Comparison of ENCODE assay signal across 1 cellular context in the genomic region with DNA sequence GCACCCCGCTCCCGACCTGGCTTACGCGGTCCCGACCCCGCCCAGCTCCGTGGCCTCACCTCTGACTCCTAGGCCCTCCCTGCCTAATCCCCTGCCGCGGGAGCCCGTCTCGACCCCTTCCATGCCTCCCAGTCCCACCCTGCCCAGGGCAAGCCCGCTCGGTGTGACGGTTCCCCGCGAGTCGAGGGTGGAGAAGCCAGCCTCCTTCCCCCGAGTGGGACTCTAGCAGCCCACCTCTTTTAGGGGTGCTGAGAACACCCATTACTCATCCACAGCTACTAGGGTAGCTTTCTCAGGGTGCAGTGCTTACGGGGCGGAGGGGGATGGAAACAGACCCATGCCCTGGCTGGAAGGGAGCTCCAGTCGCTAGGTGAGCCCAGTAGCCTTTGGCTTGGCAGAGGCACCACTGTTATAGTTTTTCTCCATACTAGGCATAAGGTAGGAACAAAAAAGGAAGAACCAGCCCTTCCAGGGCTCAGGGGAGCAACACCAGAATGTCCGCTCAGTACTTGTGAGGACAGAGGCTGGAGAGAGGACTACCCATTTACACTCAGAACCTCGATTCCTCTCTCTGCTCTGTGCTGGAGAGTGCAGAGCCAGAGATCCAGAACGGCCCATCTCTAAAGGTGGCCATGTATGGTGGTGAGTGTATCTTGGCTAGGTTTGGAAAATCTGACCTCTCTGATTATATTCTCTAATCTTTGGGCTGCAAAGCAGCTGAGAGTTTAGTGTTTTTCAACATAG.
TF ChIP-seq lines count a peak whose summit lies in the region.

No MANE protein-coding gene starts in this region.

TF ChIP-seq in K562, 482 proteins besides CTCF, POLR2A, EP300 and RAD21 (continued from another document and continues in another):
- TF ChIP-seq, protein P1, sequence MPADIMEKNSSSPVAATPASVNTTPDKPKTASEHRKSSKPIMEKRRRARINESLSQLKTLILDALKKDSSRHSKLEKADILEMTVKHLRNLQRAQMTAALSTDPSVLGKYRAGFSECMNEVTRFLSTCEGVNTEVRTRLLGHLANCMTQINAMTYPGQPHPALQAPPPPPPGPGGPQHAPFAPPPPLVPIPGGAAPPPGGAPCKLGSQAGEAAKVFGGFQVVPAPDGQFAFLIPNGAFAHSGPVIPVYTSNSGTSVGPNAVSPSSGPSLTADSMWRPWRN (IDR thresholded peaks at IDR 0.05; ENCODE audit: low read depth) = no peak
- TF ChIP-seq, protein P2, sequence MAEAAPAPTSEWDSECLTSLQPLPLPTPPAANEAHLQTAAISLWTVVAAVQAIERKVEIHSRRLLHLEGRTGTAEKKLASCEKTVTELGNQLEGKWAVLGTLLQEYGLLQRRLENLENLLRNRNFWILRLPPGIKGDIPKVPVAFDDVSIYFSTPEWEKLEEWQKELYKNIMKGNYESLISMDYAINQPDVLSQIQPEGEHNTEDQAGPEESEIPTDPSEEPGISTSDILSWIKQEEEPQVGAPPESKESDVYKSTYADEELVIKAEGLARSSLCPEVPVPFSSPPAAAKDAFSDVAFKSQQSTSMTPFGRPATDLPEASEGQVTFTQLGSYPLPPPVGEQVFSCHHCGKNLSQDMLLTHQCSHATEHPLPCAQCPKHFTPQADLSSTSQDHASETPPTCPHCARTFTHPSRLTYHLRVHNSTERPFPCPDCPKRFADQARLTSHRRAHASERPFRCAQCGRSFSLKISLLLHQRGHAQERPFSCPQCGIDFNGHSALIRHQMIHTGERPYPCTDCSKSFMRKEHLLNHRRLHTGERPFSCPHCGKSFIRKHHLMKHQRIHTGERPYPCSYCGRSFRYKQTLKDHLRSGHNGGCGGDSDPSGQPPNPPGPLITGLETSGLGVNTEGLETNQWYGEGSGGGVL (CRISPR knock-in tag; IDR thresholded peaks at IDR 0.05) = no peak
- TF ChIP-seq SAP30 (IDR thresholded peaks at IDR 0.05; ENCODE audit: borderline replicate concordance, insufficient read depth, low read depth, low read length, poor library complexity, severe bottlenecking) (peak; percentile 27), CBFB (CRISPR knock-in tag; IDR thresholded peaks at IDR 0.05) (no peak), ZNF408 (CRISPR knock-in tag; IDR thresholded peaks at IDR 0.05; ENCODE audit: low read depth) (no peak), ZNF431 (CRISPR knock-in tag; IDR thresholded peaks at IDR 0.05) (no peak), PYGO2 (tag; IDR thresholded peaks at IDR 0.05) (no peak), SMAD4 (CRISPR knock-in tag; conservative IDR thresholded peaks at IDR 0.05) (0 out of 2 replicates have a peak, but pooled peaks have one; percentile 28), NR2F6 (CRISPR knock-in tag; IDR thresholded peaks at IDR 0.05) (no peak), HNRNPLL (IDR thresholded peaks at IDR 0.05; ENCODE audit: low read depth, low read length, poor library complexity, severe bottlenecking) (no peak), ZSCAN29 (IDR thresholded peaks at IDR 0.05) (no peak), POLR2AphosphoS5 (IDR thresholded peaks at IDR 0.05; ENCODE audit: control insufficient read depth, insufficient read depth, low read depth, low read length) (no peak), BACH1 (tag; IDR thresholded peaks at IDR 0.05) (no peak), RCOR1 (IDR thresholded peaks at IDR 0.05; ENCODE audit: borderline replicate concordance in 1 of 2, low read depth in 2 of 2, low read length in 2 of 2) (no peak), HDAC1 (IDR thresholded peaks at IDR 0.05) (peak in 1 of 2 experiments; percentile 45; a peak in 2 of 4 replicates), SRF (CRISPR knock-in tag; IDR thresholded peaks at IDR 0.05) (no peak), SLC30A9 (CRISPR knock-in tag; IDR thresholded peaks at IDR 0.05) (no peak), NFIC (IDR thresholded peaks at IDR 0.05) (no peak), KLF6 (CRISPR knock-in tag; IDR thresholded peaks at IDR 0.05; ENCODE audit: borderline replicate concordance) (0 out of 2 replicates have a peak, but pooled peaks have one; percentile 27), SIN3B (IDR thresholded peaks at IDR 0.05; ENCODE audit: low read depth) (peak; percentile 15; the same call in 1 of the 2 replicates), CXXC5 (CRISPR knock-in tag; IDR thresholded peaks at IDR 0.05) (no peak), TEAD1 (CRISPR knock-in tag; IDR thresholded peaks at IDR 0.05) (0 out of 4 replicates have a peak, but pooled peaks of 1 of the 2 experiments have one; percentile 27), ZNF583 (CRISPR knock-in tag; IDR thresholded peaks at IDR 0.05) (no peak), ZNF584 (CRISPR knock-in tag; IDR thresholded peaks at IDR 0.05; ENCODE audit: low read depth) (no peak), SUPT5H (IDR thresholded peaks at IDR 0.05) (no peak), EHMT2 (IDR thresholded peaks at IDR 0.05) (no peak), RBM17 (IDR thresholded peaks at IDR 0.05; ENCODE audit: borderline replicate concordance, low read depth, low read length) (no peak), MAZ (CRISPR knock-in tag; conservative IDR thresholded peaks at IDR 0.05 in 1 of 2, IDR thresholded peaks at IDR 0.05 in 1 of 2) (peak in 1 of 2 experiments; percentile 25; a peak in 1 of 4 replicates), POLR2B (IDR thresholded peaks at IDR 0.05; ENCODE audit: low read depth, partially characterized antibody) (no peak), ZBTB8A (IDR thresholded peaks at IDR 0.05; ENCODE audit: partially characterized antibody) (no peak), MBD2 (IDR thresholded peaks at IDR 0.05; ENCODE audit: borderline replicate concordance, low read depth) (no peak), E2F3 (CRISPR knock-in tag; IDR thresholded peaks at IDR 0.05) (0 out of 2 replicates have a peak, but pooled peaks have one; percentile 41), CREB1 (IDR thresholded peaks at IDR 0.05) (no peak), CREB1 (CRISPR knock-in tag; IDR thresholded peaks at IDR 0.05) (no peak), RBM14 (IDR thresholded peaks at IDR 0.05; ENCODE audit: borderline replicate concordance, insufficient read depth, low read depth, low read length) (no peak), ZKSCAN8 (CRISPR knock-in tag; IDR thresholded peaks at IDR 0.05) (no peak)
- TF ChIP-seq, protein P3, sequence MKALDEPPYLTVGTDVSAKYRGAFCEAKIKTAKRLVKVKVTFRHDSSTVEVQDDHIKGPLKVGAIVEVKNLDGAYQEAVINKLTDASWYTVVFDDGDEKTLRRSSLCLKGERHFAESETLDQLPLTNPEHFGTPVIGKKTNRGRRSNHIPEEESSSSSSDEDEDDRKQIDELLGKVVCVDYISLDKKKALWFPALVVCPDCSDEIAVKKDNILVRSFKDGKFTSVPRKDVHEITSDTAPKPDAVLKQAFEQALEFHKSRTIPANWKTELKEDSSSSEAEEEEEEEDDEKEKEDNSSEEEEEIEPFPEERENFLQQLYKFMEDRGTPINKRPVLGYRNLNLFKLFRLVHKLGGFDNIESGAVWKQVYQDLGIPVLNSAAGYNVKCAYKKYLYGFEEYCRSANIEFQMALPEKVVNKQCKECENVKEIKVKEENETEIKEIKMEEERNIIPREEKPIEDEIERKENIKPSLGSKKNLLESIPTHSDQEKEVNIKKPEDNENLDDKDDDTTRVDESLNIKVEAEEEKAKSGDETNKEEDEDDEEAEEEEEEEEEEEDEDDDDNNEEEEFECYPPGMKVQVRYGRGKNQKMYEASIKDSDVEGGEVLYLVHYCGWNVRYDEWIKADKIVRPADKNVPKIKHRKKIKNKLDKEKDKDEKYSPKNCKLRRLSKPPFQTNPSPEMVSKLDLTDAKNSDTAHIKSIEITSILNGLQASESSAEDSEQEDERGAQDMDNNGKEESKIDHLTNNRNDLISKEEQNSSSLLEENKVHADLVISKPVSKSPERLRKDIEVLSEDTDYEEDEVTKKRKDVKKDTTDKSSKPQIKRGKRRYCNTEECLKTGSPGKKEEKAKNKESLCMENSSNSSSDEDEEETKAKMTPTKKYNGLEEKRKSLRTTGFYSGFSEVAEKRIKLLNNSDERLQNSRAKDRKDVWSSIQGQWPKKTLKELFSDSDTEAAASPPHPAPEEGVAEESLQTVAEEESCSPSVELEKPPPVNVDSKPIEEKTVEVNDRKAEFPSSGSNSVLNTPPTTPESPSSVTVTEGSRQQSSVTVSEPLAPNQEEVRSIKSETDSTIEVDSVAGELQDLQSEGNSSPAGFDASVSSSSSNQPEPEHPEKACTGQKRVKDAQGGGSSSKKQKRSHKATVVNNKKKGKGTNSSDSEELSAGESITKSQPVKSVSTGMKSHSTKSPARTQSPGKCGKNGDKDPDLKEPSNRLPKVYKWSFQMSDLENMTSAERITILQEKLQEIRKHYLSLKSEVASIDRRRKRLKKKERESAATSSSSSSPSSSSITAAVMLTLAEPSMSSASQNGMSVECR (CRISPR knock-in tag; IDR thresholded peaks at IDR 0.05) = 0 out of 2 replicates have a peak, but pooled peaks have one; percentile 2
- TF ChIP-seq, protein P4, sequence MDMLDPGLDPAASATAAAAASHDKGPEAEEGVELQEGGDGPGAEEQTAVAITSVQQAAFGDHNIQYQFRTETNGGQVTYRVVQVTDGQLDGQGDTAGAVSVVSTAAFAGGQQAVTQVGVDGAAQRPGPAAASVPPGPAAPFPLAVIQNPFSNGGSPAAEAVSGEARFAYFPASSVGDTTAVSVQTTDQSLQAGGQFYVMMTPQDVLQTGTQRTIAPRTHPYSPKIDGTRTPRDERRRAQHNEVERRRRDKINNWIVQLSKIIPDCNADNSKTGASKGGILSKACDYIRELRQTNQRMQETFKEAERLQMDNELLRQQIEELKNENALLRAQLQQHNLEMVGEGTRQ (CRISPR knock-in tag; IDR thresholded peaks at IDR 0.05) = no peak
- TF ChIP-seq, protein P5, sequence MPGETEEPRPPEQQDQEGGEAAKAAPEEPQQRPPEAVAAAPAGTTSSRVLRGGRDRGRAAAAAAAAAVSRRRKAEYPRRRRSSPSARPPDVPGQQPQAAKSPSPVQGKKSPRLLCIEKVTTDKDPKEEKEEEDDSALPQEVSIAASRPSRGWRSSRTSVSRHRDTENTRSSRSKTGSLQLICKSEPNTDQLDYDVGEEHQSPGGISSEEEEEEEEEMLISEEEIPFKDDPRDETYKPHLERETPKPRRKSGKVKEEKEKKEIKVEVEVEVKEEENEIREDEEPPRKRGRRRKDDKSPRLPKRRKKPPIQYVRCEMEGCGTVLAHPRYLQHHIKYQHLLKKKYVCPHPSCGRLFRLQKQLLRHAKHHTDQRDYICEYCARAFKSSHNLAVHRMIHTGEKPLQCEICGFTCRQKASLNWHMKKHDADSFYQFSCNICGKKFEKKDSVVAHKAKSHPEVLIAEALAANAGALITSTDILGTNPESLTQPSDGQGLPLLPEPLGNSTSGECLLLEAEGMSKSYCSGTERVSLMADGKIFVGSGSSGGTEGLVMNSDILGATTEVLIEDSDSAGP (CRISPR knock-in tag; IDR thresholded peaks at IDR 0.05) = no peak
- TF ChIP-seq, protein P6, sequence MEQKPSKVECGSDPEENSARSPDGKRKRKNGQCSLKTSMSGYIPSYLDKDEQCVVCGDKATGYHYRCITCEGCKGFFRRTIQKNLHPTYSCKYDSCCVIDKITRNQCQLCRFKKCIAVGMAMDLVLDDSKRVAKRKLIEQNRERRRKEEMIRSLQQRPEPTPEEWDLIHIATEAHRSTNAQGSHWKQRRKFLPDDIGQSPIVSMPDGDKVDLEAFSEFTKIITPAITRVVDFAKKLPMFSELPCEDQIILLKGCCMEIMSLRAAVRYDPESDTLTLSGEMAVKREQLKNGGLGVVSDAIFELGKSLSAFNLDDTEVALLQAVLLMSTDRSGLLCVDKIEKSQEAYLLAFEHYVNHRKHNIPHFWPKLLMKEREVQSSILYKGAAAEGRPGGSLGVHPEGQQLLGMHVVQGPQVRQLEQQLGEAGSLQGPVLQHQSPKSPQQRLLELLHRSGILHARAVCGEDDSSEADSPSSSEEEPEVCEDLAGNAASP (IDR thresholded peaks at IDR 0.05) = no peak
- TF ChIP-seq, protein P7, sequence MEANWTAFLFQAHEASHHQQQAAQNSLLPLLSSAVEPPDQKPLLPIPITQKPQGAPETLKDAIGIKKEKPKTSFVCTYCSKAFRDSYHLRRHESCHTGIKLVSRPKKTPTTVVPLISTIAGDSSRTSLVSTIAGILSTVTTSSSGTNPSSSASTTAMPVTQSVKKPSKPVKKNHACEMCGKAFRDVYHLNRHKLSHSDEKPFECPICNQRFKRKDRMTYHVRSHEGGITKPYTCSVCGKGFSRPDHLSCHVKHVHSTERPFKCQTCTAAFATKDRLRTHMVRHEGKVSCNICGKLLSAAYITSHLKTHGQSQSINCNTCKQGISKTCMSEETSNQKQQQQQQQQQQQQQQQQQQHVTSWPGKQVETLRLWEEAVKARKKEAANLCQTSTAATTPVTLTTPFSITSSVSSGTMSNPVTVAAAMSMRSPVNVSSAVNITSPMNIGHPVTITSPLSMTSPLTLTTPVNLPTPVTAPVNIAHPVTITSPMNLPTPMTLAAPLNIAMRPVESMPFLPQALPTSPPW (CRISPR knock-in tag; IDR thresholded peaks at IDR 0.05) = no peak; the same call in 1 of the 2 replicates
- TF ChIP-seq, protein P8, sequence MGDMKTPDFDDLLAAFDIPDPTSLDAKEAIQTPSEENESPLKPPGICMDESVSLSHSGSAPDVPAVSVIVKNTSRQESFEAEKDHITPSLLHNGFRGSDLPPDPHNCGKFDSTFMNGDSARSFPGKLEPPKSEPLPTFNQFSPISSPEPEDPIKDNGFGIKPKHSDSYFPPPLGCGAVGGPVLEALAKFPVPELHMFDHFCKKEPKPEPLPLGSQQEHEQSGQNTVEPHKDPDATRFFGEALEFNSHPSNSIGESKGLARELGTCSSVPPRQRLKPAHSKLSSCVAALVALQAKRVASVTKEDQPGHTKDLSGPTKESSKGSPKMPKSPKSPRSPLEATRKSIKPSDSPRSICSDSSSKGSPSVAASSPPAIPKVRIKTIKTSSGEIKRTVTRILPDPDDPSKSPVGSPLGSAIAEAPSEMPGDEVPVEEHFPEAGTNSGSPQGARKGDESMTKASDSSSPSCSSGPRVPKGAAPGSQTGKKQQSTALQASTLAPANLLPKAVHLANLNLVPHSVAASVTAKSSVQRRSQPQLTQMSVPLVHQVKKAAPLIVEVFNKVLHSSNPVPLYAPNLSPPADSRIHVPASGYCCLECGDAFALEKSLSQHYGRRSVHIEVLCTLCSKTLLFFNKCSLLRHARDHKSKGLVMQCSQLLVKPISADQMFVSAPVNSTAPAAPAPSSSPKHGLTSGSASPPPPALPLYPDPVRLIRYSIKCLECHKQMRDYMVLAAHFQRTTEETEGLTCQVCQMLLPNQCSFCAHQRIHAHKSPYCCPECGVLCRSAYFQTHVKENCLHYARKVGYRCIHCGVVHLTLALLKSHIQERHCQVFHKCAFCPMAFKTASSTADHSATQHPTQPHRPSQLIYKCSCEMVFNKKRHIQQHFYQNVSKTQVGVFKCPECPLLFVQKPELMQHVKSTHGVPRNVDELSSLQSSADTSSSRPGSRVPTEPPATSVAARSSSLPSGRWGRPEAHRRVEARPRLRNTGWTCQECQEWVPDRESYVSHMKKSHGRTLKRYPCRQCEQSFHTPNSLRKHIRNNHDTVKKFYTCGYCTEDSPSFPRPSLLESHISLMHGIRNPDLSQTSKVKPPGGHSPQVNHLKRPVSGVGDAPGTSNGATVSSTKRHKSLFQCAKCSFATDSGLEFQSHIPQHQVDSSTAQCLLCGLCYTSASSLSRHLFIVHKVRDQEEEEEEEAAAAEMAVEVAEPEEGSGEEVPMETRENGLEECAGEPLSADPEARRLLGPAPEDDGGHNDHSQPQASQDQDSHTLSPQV (IDR thresholded peaks at IDR 0.05) = no peak
- TF ChIP-seq, protein P9, sequence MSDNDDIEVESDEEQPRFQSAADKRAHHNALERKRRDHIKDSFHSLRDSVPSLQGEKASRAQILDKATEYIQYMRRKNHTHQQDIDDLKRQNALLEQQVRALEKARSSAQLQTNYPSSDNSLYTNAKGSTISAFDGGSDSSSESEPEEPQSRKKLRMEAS (CRISPR knock-in tag; IDR thresholded peaks at IDR 0.05) = no peak
